8 cellular contexts compared by ENCODE assay signal in the genomic region with DNA sequence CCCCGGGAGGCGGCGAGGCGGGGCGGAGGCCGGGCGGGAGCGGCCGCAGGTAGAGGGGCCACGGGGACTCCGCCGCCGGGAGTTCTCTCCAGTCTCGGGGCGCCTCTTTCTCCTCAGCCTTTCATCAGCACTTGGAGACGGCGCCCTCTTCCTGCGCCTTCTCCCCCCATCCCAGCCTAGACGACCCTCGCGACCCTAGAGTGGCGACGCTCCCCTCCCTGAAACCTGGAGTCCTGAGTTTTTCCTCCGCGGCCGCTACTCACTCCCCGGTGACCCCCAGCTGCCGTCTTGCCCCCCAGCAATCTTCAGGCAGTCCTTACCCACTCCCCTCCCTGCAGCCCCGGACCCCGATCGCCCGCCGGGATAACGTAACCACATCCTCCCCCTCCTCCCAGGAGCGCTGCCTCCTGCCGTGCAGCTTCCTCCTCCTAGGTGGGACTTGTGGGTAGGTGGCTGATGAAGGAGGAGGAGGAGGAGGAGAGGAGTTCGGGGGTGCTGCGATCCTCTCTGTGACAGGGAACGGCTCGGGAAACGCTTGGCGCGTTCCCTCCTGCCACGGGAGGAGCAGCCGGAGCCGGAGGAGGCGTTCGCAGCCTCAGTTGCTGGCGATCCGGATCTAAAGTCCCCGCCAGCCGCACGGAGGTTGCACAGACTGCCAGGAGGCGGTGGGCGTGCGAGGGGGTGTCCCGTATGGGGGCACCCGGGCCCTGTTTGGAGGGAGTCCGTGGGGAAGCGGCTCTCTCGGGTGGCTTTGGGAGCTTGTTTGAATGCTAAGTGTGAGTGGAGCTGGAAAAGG. TPM values are rescaled to one million over a fixed set of nuclear protein-coding genes. Genes with fewer than 3 reads are reported as not detected.
DNase-seq lines count a peak whose midpoint lies in the region; ATAC-seq and TF ChIP-seq lines count a peak whose summit lies in the region.

No MANE protein-coding gene starts in this region.

- peak; percentile 29 for ATAC-seq in activated CD8-positive, alpha-beta memory T cell treated with anti-CD3 and anti-CD28 coated beads, Interleukin-2, amount 10 ng/mL, durations not matched to agents 7 days and 5 days
- no peak for ATAC-seq in HG02588 (IDR thresholded peaks at IDR 0.05; ENCODE audit: unreplicated experiment)

- H3K27ac Mint-ChIP-seq in activated CD8-positive, alpha-beta memory T cell treated with anti-CD3 and anti-CD28 coated beads, Interleukin-2, amount 10 ng/mL, durations not matched to agents 7 days and 5 days = peak overlapping the region; percentile 57

- H3K4me3 Mint-ChIP-seq in activated CD8-positive, alpha-beta memory T cell treated with anti-CD3 and anti-CD28 coated beads, Interleukin-2, amount 10 ng/mL, durations not matched to agents 7 days and 5 days = peak overlapping the region; percentile 84

- CTCF ChIA-PET in activated CD8-positive, alpha-beta memory T cell treated with anti-CD3 and anti-CD28 coated beads, Interleukin-2, amount 10 ng/mL, durations not matched to agents 7 days and 5 days (lab: Charles Lee) = interaction anchor here (1.9 kb wide), 1 partner anchor 56 kb away, joined by 4 read pairs; no protein-coding TSS in a partner anchor

- no peak for TF ChIP-seq EP300 in esophagus muscularis mucosa (IDR thresholded peaks at IDR 0.05)

- DNase-seq in NCI-H2029 (lab: John Stamatoyannopoulos, UW) = peak; percentile 14
- no peak for DNase-seq in NCI-H2029 treated with DMSO at 0.1 percent for 48 hours (lab: John Stamatoyannopoulos, UW)
- no peak for DNase-seq in activated CD8-positive, alpha-beta memory T cell treated with anti-CD3 and anti-CD28 coated beads, Interleukin-2, amount 10 ng/mL, durations not matched to agents 7 days and 5 days
- DNase-seq in esophagus muscularis mucosa (ENCODE audit: extremely low spot score) = no peak
- DNase-seq in myocyte (ENCODE audit: low read depth) = peak; percentile 32

- peaks cover 8% of the 10 kb centered on the region for H3K9me3 Mint-ChIP-seq in activated CD8-positive, alpha-beta memory T cell treated with anti-CD3 and anti-CD28 coated beads, Interleukin-2, amount 10 ng/mL, durations not matched to agents 7 days and 5 days (ENCODE audit: low read depth)

- WGBS in esophagus muscularis mucosa = under 1% methylated on average over 33 of the region's 61 CpGs
- under 1% methylated on average over 61 of the region's 61 CpGs for WGBS in urinary bladder

- no peaks in the 10 kb centered on the region for H3K27me3 ChIP-seq in esophagus muscularis mucosa

- H3K27me3 Mint-ChIP-seq in activated CD8-positive, alpha-beta memory T cell treated with anti-CD3 and anti-CD28 coated beads, Interleukin-2, amount 10 ng/mL, durations not matched to agents 7 days and 5 days = peaks cover 35% of the 10 kb centered on the region

- H3K27ac ChIP-seq in esophagus muscularis mucosa (replicated peaks in 1 of 4) (peak overlapping the region; percentile 94 to 97 (median 96)), urinary bladder (ENCODE audit: low read depth) (peak overlapping the region; percentile 82)

- no peak for TF ChIP-seq POLR2A in esophagus muscularis mucosa (IDR thresholded peaks at IDR 0.05; ENCODE audit: low read depth)

- H3K4me3 ChIP-seq in esophagus muscularis mucosa = peak overlapping the region; percentile 86 to 100 (median 98)
- H3K4me3 ChIP-seq in urinary bladder (ENCODE audit: low read depth, low read length) = peak overlapping the region; percentile 99

- TF ChIP-seq CTCF in LNCAP (IDR thresholded peaks at IDR 0.05) (0 out of 2 replicates have a peak, but pooled peaks have one; percentile 16), esophagus muscularis mucosa (IDR thresholded peaks at IDR 0.05) (peak in 1 of 3 experiments; percentile 4)

- no peaks in the 10 kb centered on the region for H3K36me3 ChIP-seq in esophagus muscularis mucosa
- H3K36me3 ChIP-seq in urinary bladder (ENCODE audit: insufficient read depth) = no peaks in the 10 kb centered on the region

- intact Hi-C loops in esophagus muscularis mucosa (cut with DNase I) = loop anchor here (10.0 kb wide), 1 partner anchor 54 kb away; no protein-coding TSS in a partner anchor

- peaks cover 5% of the 10 kb centered on the region for H3K36me3 Mint-ChIP-seq in activated CD8-positive, alpha-beta memory T cell treated with anti-CD3 and anti-CD28 coated beads, Interleukin-2, amount 10 ng/mL, durations not matched to agents 7 days and 5 days

- peaks cover 20% of the 10 kb centered on the region for H3K4me1 Mint-ChIP-seq in activated CD8-positive, alpha-beta memory T cell treated with anti-CD3 and anti-CD28 coated beads, Interleukin-2, amount 10 ng/mL, durations not matched to agents 7 days and 5 days

- H3K4me1 ChIP-seq in esophagus muscularis mucosa (peaks cover 0 to 38% (median 34%) of the 10 kb centered on the region in 4 donors), urinary bladder (ENCODE audit: insufficient read depth) (no peaks in the 10 kb centered on the region)

- peaks cover 0 to 25% (median 14%) of the 10 kb centered on the region in 4 donors for H3K9me3 ChIP-seq in esophagus muscularis mucosa

RNA-seq across cellular contexts. Expression of gene PLEKHA5, which starts 0.9 kb away (rescaled TPM):
- total RNA-seq in activated CD8-positive, alpha-beta memory T cell treated with anti-CD3 and anti-CD28 coated beads, Interleukin-2, amount 10 ng/mL, durations not matched to agents 7 days and 5 days = 1 to 10 TPM; 6.7 to 8.9 TPM
- total RNA-seq in esophagus muscularis mucosa (10 to 100 TPM; 50.7 to 88.5 (median 58.6) TPM), myocyte (15.8 and 19.5 TPM in 2 replicates), urinary bladder (193 TPM)
- 4.3 TPM for polyA plus RNA-seq in myocyte (2012)
- 31.0 TPM for polyA plus RNA-seq in urinary bladder

Comparison
In these comparisons a context has a peak if more than half of its experiments do, and no peak if none do; other contexts are left out.
1. DNase-seq: peak in NCI-H2029 (single experiment) and myocyte (single experiment); none in NCI-H2029 treated with DMSO at 0.1 percent for 48 hours (single experiment), activated CD8-positive, alpha-beta memory T cell treated with anti-CD3 and anti-CD28 coated beads, Interleukin-2, amount 10 ng/mL, durations not matched to agents 7 days and 5 days (single experiment) and esophagus muscularis mucosa (single experiment).